ENCODE assay signal across 8 cellular contexts in the genomic region with DNA sequence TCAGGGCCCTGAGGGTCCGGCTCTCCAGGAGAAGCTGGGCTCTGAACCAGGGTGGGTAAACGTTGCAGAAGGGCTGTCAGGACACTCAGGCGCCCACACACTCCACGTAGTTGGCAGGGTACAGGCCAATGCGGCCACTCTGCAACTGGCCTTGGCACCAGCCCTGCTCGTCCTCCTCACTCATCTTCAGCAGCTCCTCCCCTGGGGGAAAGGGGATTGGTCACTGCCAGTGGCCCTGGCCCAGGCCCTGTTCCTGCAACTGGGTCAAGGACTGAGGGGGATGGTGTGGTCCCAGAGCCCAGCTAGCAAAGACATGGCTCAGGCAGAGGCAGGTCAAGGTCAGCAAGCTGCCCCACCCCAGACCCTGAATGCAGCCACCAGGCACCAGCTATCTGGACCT. TPM values are rescaled to one million over a fixed set of nuclear protein-coding genes. Genes with fewer than 3 reads are reported as not detected.
DNase-seq lines count a peak whose midpoint lies in the region; ATAC-seq and TF ChIP-seq lines count a peak whose summit lies in the region.

No MANE protein-coding gene starts in this region.

- peaks cover 23% of the 10 kb centered on the region for H3K4me1 Mint-ChIP-seq in Calu3 (ENCODE audit: low read depth, unreplicated experiment)

- intact Hi-C loops in Calu3 (cut with micrococcal nuclease; ENCODE audit: unreplicated experiment), result loop anchor here (2.0 to 5.0 kb wide), 3 partner anchors 34 to 179 kb away; a partner anchor contains a TSS
- intact Hi-C loops in psoas muscle (cut with DNase I), result loop anchor here in 1 of 2 donors (5.0 kb wide), 1 partner anchor 79 kb away; a partner anchor contains a TSS

- H3K4me3 Mint-ChIP-seq in Calu3 (ENCODE audit: low read depth, unreplicated experiment), result peak overlapping the region; percentile 98

- TF ChIP-seq CTCF in Calu3 (IDR thresholded peaks at IDR 0.05; ENCODE audit: unreplicated experiment) (no peak), WERI-Rb-1 (IDR thresholded peaks at IDR 0.05; ENCODE audit: low read depth, low read length) (no peak), cardiac muscle cell (IDR thresholded peaks at IDR 0.05; ENCODE audit: low read depth, low read length) (no peak), psoas muscle (IDR thresholded peaks at IDR 0.05) (no peak), brain microvascular endothelial cell (IDR thresholded peaks at IDR 0.05; ENCODE audit: low read depth, low read length, missing control alignments) (no peak)

- H3K27ac ChIP-seq in WERI-Rb-1 (peak overlapping the region; percentile 84), cardiac muscle cell (peak overlapping the region; percentile 98), psoas muscle (peak overlapping the region; percentile 95), brain microvascular endothelial cell (no peak overlapping the region)

- H3K27me3 ChIP-seq in WERI-Rb-1 (ENCODE audit: insufficient read depth, low read depth, severe bottlenecking) (no peaks in the 10 kb centered on the region), cardiac muscle cell (no peaks in the 10 kb centered on the region), psoas muscle (ENCODE audit: insufficient read depth in 3 of 3, low read length in 2 of 3) (no peaks in the 10 kb centered on the region), brain microvascular endothelial cell (replicated peaks) (no peaks in the 10 kb centered on the region)

- DNase-seq in Calu3, result no peak
- DNase-seq in WERI-Rb-1, result no peak
- DNase-seq in cardiac muscle cell (ENCODE audit: low read depth in 1 of 2, low spot score in 1 of 2), result no peak
- peak; percentile 70 to 88 for DNase-seq in psoas muscle
- DNase-seq in NCI-H187 treated with DMSO at 0.1 percent for 48 hours (lab: John Stamatoyannopoulos, UW), result no peak
- DNase-seq in brain microvascular endothelial cell, result no peak
- no peak for DNase-seq in NCI-H2107 treated with DMSO at 0.1 percent for 48 hours (lab: John Stamatoyannopoulos, UW; ENCODE audit: unreplicated experiment)

- CTCF ChIA-PET in Calu3 (lab: Charles Lee), result interaction anchor here (0.6 to 3.8 kb wide), 5 partner anchors 9 to 81 kb away, joined by 3 to 22 read pairs (median 3); a partner anchor contains a TSS

- BruUV-seq in Calu3 (replicated peaks; lab: Mats Ljungman, UMichigan), result no TSS peak

- H3K4me1 ChIP-seq in cardiac muscle cell (ENCODE audit: low read depth) (peaks cover 12% of the 10 kb centered on the region), psoas muscle (peaks cover 74% of the 10 kb centered on the region)

- H3K9me3 ChIP-seq in WERI-Rb-1 (ENCODE audit: severe bottlenecking) (no peaks in the 10 kb centered on the region), cardiac muscle cell (ENCODE audit: low read depth) (no peaks in the 10 kb centered on the region), psoas muscle (no peaks in the 10 kb centered on the region)

- H3K27ac Mint-ChIP-seq in Calu3 (ENCODE audit: unreplicated experiment), result peak overlapping the region; percentile 99

- H3K36me3 ChIP-seq in WERI-Rb-1, result peaks cover 51% of the 10 kb centered on the region
- H3K36me3 ChIP-seq in cardiac muscle cell, result peaks cover 18% of the 10 kb centered on the region
- peaks cover 0 to 81% of the 10 kb centered on the region in 2 donors for H3K36me3 ChIP-seq in psoas muscle (ENCODE audit: insufficient read depth in 1 of 2, low read depth in 1 of 2)
- peaks cover 23% of the 10 kb centered on the region for H3K36me3 ChIP-seq in brain microvascular endothelial cell (replicated peaks)

- H3K9me3 Mint-ChIP-seq in Calu3 (ENCODE audit: low read depth, unreplicated experiment), result no peaks in the 10 kb centered on the region

- peaks cover 57% of the 10 kb centered on the region for H3K36me3 Mint-ChIP-seq in Calu3 (ENCODE audit: insufficient read depth, unreplicated experiment)

- H3K4me3 ChIP-seq in WERI-Rb-1 (ENCODE audit: low read depth, low read length) (no peak overlapping the region), cardiac muscle cell (no peak overlapping the region), psoas muscle (peak overlapping the region; percentile 94), brain microvascular endothelial cell (ENCODE audit: low read depth, low read length) (no peak overlapping the region)

- ATAC-seq in psoas muscle, result peak; percentile 20 to 51 (median 30)
- ATAC-seq in HG03139 (IDR thresholded peaks at IDR 0.05; ENCODE audit: unreplicated experiment), result no peak

- WGBS in psoas muscle, 3 donors, result 6 to 21% (median 20%) methylated on average over 6 of the region's 6 CpGs

- in situ Hi-C loops in brain microvascular endothelial cell (cut with HindIII; ENCODE audit: low pct_ligation_motif_present, low sequenced_read_pairs), result no loop called here

- no peaks in the 10 kb centered on the region for H3K27me3 Mint-ChIP-seq in Calu3 (ENCODE audit: unreplicated experiment)

RNA-seq across cellular contexts. Expression of a gene that starts 1.2 kb away (rescaled TPM):
- 108 and 121 TPM in 2 replicates for total RNA-seq in Calu3 (2022)
- total RNA-seq in cardiac muscle cell, result 136 and 143 TPM in 2 replicates
- 107 and 126 TPM in 2 replicates for polyA plus RNA-seq in cardiac muscle cell
- total RNA-seq in psoas muscle, result 100 to 1,000 TPM in 1 of 4 donors, 10 to 100 TPM in 3; 80.2 to 138 (median 86.5) TPM
- 10 to 100 TPM; 58.7 to 84.3 (median 60.8) TPM for polyA plus RNA-seq in psoas muscle

RNA-seq across cellular contexts. Expression of a gene that starts 8.4 kb away (rescaled TPM):
- total RNA-seq in Calu3 (2022) (22.1 and 26.5 TPM in 2 replicates), cardiac muscle cell (62.6 and 113 TPM in 2 replicates), psoas muscle (100 to 1,000 TPM; 210 to 430 (median 348) TPM)
- polyA plus RNA-seq in cardiac muscle cell (79.8 and 116 TPM in 2 replicates), psoas muscle (100 to 1,000 TPM in 2 of 3 donors, 10 to 100 TPM in 1; 90.4 to 303 (median 167) TPM)

RNA-seq across cellular contexts. Expression of a gene that starts 36.9 kb away (rescaled TPM):
- total RNA-seq in Calu3 (2022) (18.7 and 27.8 TPM in 2 replicates), cardiac muscle cell (45.1 and 79.4 TPM in 2 replicates), psoas muscle (1 to 10 TPM; 5.1 to 9.3 (median 6.9) TPM)
- polyA plus RNA-seq in cardiac muscle cell (40.5 and 65.2 TPM in 2 replicates), psoas muscle (10 to 100 TPM in 1 of 3 donors, 1 to 10 TPM in 2; 3.8 to 11.5 (median 4.3) TPM)

Comparison
In these comparisons a context has a peak if more than half of its experiments do, and no peak if none do; other contexts are left out.
1. DNase-seq: peak in psoas muscle (2 of 2); none in Calu3 (single experiment), WERI-Rb-1 (single experiment), cardiac muscle cell (0 of 2), NCI-H187 treated with DMSO at 0.1 percent for 48 hours (single experiment), brain microvascular endothelial cell (single experiment) and NCI-H2107 treated with DMSO at 0.1 percent for 48 hours (single experiment).